11 cellular contexts compared by ENCODE assay signal in the genomic region with DNA sequence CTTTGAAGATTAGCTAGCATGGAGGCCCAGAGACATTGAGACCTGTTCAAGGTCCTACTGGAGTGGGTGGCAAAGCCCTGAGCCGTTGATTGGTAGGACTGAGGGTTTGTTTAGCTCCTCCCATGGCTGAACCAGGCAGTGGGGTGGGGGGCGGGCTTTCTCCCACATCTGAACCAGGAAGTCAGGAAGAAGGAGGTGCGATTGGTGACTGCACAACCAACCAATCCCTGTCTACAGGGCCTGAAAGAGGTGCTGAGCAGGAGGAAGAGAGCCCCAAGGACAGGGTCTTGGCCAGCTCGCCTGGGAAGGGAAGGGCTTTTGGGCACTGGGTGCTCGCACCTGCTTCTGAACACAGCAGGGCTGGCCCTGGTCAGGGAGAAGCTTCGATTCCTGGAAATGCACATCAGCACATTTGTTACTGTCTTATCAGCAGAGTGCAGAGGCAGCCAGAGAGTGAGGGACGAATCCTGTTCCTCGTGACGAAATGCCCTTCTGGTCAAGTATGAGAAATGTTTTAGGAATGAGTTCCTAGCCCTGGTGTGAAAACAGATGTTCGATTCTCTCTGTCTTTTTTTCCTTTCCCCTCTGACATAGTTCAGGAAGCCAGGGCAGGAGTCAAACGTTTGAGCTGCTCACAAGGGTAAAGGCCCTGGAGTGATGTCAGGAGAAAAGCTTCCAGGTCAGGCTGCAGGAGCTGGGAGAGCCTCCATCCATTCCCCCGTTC.
DNase-seq lines count a peak whose midpoint lies in the region; ATAC-seq, FAIRE-seq and TF ChIP-seq lines count a peak whose summit lies in the region.
"Had no signal": no experiment of that assay in that cellular context is flagged by ENCODE, and none has a peak within 500 bp of the region (broad histone marks: within the 10 kb centered on the region; RNA-seq: fewer than 3 reads in every experiment).

No MANE protein-coding gene starts in this region.

- TF ChIP-seq CTCF in AG04450 (IDR thresholded peaks at IDR 0.05; ENCODE audit: low read depth, low read length) (no peak), H1 (IDR thresholded peaks at IDR 0.05; ENCODE audit: control extremely low read depth in 1 of 3, insufficient read depth in 1 of 3, low read depth in 1 of 3, low read length in 3 of 3) (no peak), right lobe of liver (IDR thresholded peaks at IDR 0.05) (no peak)

- POLR2A ChIA-PET in AG04450 (lab: Yijun Ruan, JAX) = no interaction called here
- POLR2A ChIA-PET in H1 (lab: Charles Lee; ENCODE audit: partially characterized antibody) = interaction anchor here (0.7 to 0.8 kb wide), 2 partner anchors 293 to 453 kb away, joined by 3 to 4 read pairs; no protein-coding TSS in a partner anchor

- H3K27ac ChIP-seq in AG04450 (ENCODE audit: low read depth, low read length) (peak overlapping the region; percentile 34), H1 (ENCODE audit: low read depth, low read length) (no peak overlapping the region), right lobe of liver (no peak overlapping the region)

- no peak overlapping the region for H3K14ac ChIP-seq in H1 (ENCODE audit: insufficient read length)

- WGBS in H1 (ENCODE audit: extremely low coverage in 1 of 2, insufficient coverage in 1 of 2, insufficient read length in 1 of 2, insufficient replicate concordance in 2 of 2, low coverage in 1 of 2, low lambda C conversion rate in 2 of 2, missing lambda C conversion rate in 1 of 2), 2 experiments = 90% methylated on average over 10 of the region's 12 CpGs; no CpG with 5 or more reads in 1 of the 2 experiments
- WGBS in right lobe of liver (ENCODE audit: insufficient coverage, low coverage, low lambda C conversion rate, missing lambda C conversion rate) = 35% methylated on average over 8 of the region's 12 CpGs

- intact Hi-C loops in right lobe of liver (cut with DNase I) = no loop called here

- H3K36me3 ChIP-seq in H1 (ENCODE audit: control insufficient read depth in 2 of 4, insufficient read depth in 4 of 4, low read length in 3 of 4) (no peaks in the 10 kb centered on the region), right lobe of liver (no peaks in the 10 kb centered on the region)

- H3K9ac ChIP-seq in H1 (replicated peaks in 1 of 4; ENCODE audit: extremely low read depth in 1 of 4, low read depth in 3 of 4, low read length in 3 of 4) = no peak overlapping the region

- H2BK20ac ChIP-seq in H1 (ENCODE audit: low read length) = no peak overlapping the region

- H4K91ac ChIP-seq in H1 (replicated peaks; ENCODE audit: insufficient read length, low read length) = no peak overlapping the region

- no peak overlapping the region for H3K4ac ChIP-seq in H1 (replicated peaks; ENCODE audit: insufficient read length, low read depth, low read length)

- TF ChIP-seq EP300 in H1 (IDR thresholded peaks at IDR 0.05; ENCODE audit: borderline replicate concordance in 1 of 2, low read depth in 2 of 2, low read length in 2 of 2) = no peak

- no peak overlapping the region for H3K4me2 ChIP-seq in H1 (ENCODE audit: insufficient read depth in 1 of 2, low read depth in 2 of 2, low read length in 2 of 2)

- no peak overlapping the region for H2AK5ac ChIP-seq in H1 (ENCODE audit: low read depth, low read length)

- no peak overlapping the region; the same call in 1 of the 2 replicates for H3K18ac ChIP-seq in H1 (ENCODE audit: extremely low read depth, low read length)

- peak; percentile 60 to 87 (median 82) for ATAC-seq in right lobe of liver
- ATAC-seq in HG03095 (IDR thresholded peaks at IDR 0.05; ENCODE audit: unreplicated experiment) = no peak
- no peak for ATAC-seq in GM19452 (IDR thresholded peaks at IDR 0.05; ENCODE audit: unreplicated experiment)
- ATAC-seq: T-cell had no signal

- no peak overlapping the region for H2BK15ac ChIP-seq in H1 (ENCODE audit: low read length)

- no peaks in the 10 kb centered on the region for H3K79me2 ChIP-seq in H1 (ENCODE audit: control insufficient read depth in 1 of 2, insufficient read depth in 2 of 2, low read length in 2 of 2)

- no peaks in the 10 kb centered on the region for H3K9me3 ChIP-seq in AG04450 (ENCODE audit: control insufficient read depth, insufficient read depth, low read length)
- H3K9me3 ChIP-seq in H1 (ENCODE audit: insufficient read depth in 2 of 2, low read depth in 1 of 2, low read length in 1 of 2) = no peaks in the 10 kb centered on the region
- no peaks in the 10 kb centered on the region for H3K9me3 ChIP-seq in right lobe of liver

- no peak for TF ChIP-seq RAD21 in H1 (IDR thresholded peaks at IDR 0.05 in 1 of 2, conservative IDR thresholded peaks at IDR 0.05 in 1 of 2; ENCODE audit: low read depth in 2 of 2, low read length in 2 of 2)

- H4K20me1 ChIP-seq in H1 (replicated peaks in 1 of 2; ENCODE audit: control insufficient read depth in 1 of 2, insufficient read depth in 2 of 2, low read length in 2 of 2) = no peaks in the 10 kb centered on the region

- no peak overlapping the region for H4K5ac ChIP-seq in H1 (ENCODE audit: insufficient read length, low read depth, low read length)

- TF ChIP-seq POLR2A in H1 (IDR thresholded peaks at IDR 0.05; ENCODE audit: control extremely low read depth in 1 of 2, low read depth in 2 of 2, low read length in 2 of 2) = no peak
- TF ChIP-seq POLR2A in right lobe of liver (IDR thresholded peaks at IDR 0.05) = no peak

- H3K27me3 ChIP-seq in AG04450 (ENCODE audit: control insufficient read depth, insufficient read depth, low read length) = no peaks in the 10 kb centered on the region
- H3K27me3 ChIP-seq in H1 (replicated peaks in 1 of 4; ENCODE audit: control insufficient read depth in 3 of 4, extremely low read depth in 1 of 4, insufficient read depth in 3 of 4, low read length in 3 of 4) = no peaks in the 10 kb centered on the region
- no peaks in the 10 kb centered on the region for H3K27me3 ChIP-seq in right lobe of liver

- no peak overlapping the region for H4K8ac ChIP-seq in H1 (ENCODE audit: extremely low read depth, insufficient read depth, low read length)

- no peak for FAIRE-seq in H1 (lab: Jason Lieb, UNC)

- H2BK12ac ChIP-seq in H1 (ENCODE audit: low read depth, low read length) = 0 out of 2 replicates have a peak overlapping the region, but pooled peaks have one; percentile 33

- H2AFZ ChIP-seq in H1 (ENCODE audit: low read length) = peak overlapping the region; percentile 82

- H3K4me3 ChIP-seq in AG04450 (ENCODE audit: low read depth, low read length) = no peak overlapping the region
- no peak overlapping the region for H3K4me3 ChIP-seq in H1 (ENCODE audit: extremely low read depth in 1 of 4, insufficient read depth in 2 of 4, low read depth in 3 of 4, low read length in 4 of 4)
- no peak overlapping the region for H3K4me3 ChIP-seq in right lobe of liver
- H3K4me3 ChIP-seq: skin epidermis had no signal

- H3K4me1 ChIP-seq in H1 (replicated peaks in 1 of 4; ENCODE audit: control insufficient read depth in 3 of 4, insufficient read depth in 4 of 4, low read length in 3 of 4) (0 out of 7 replicates have a peak, but pooled peaks cover 0 to 4% (median 0%) of the 10 kb centered on the region in 4 experiments), right lobe of liver (no peaks in the 10 kb centered on the region)

- no peak overlapping the region for H2BK5ac ChIP-seq in H1 (ENCODE audit: low read depth, low read length)

- no peaks in the 10 kb centered on the region for H3K79me1 ChIP-seq in H1 (ENCODE audit: low read depth, low read length)

- peak; percentile 53 for DNase-seq in AG04450 (ENCODE audit: low read depth, low spot score)
- peak; percentile 61 for DNase-seq in M059J (ENCODE audit: low read depth)
- DNase-seq in H1 (ENCODE audit: low read depth in 1 of 2, low spot score in 2 of 2) = no peak
- peak in 2 of 3 donors; percentile 35 to 42 for DNase-seq in right lobe of liver
- no peak for DNase-seq in activated CD4-positive, alpha-beta T cell treated with anti-CD3 and anti-CD28 coated beads for 48 hours
- DNase-seq in NCI-H1417 treated with DMSO at 0.1 percent for 48 hours (lab: John Stamatoyannopoulos, UW) = no peak
- DNase-seq: NCI-H187 treated with DMSO at 0.1 percent for 48 hours, T-cell had no signal

- H2BK120ac ChIP-seq in H1 (replicated peaks; ENCODE audit: low read depth, low read length) = no peak overlapping the region

- CTCF ChIA-PET in AG04450 (lab: Charles Lee) (interaction anchor here (0.7 to 0.8 kb wide), 2 partner anchors 29 to 167 kb away, joined by 3 to 6 read pairs; no protein-coding TSS in a partner anchor), H1 (lab: Charles Lee; ENCODE audit: partially characterized antibody) (interaction anchor here (0.6 to 0.9 kb wide), 3 partner anchors 43 to 226 kb away, joined by 3 read pairs; no protein-coding TSS in a partner anchor)

- no peaks in the 10 kb centered on the region for H3K23me2 ChIP-seq in H1 (ENCODE audit: low read depth, low read length)

- H3K56ac ChIP-seq in H1 (replicated peaks; ENCODE audit: insufficient read length, low read depth, low read length) = no peak overlapping the region

- H3K23ac ChIP-seq in H1 (ENCODE audit: insufficient read length) = no peak overlapping the region

TF ChIP-seq in H1, 55 proteins besides CTCF, POLR2A, EP300 and RAD21:
- no peak for TF ChIP-seq TCF12 (IDR thresholded peaks at IDR 0.05; ENCODE audit: low read depth, low read length)
TF ChIP-seq in H1: peak in this region for 0.

Comparison
In these comparisons a context has a peak if more than half of its experiments do, and no peak if none do; other contexts are left out.
1. DNase-seq: peak in AG04450 (single experiment), M059J (single experiment) and right lobe of liver (2 of 3); none in H1 (0 of 2), activated CD4-positive, alpha-beta T cell treated with anti-CD3 and anti-CD28 coated beads for 48 hours (single experiment) and NCI-H1417 treated with DMSO at 0.1 percent for 48 hours (single experiment).
2. ATAC-seq: peak in right lobe of liver (4 of 4); none in HG03095 (single experiment) and GM19452 (single experiment).